20 cellular contexts compared by ENCODE assay signal in the genomic region with DNA sequence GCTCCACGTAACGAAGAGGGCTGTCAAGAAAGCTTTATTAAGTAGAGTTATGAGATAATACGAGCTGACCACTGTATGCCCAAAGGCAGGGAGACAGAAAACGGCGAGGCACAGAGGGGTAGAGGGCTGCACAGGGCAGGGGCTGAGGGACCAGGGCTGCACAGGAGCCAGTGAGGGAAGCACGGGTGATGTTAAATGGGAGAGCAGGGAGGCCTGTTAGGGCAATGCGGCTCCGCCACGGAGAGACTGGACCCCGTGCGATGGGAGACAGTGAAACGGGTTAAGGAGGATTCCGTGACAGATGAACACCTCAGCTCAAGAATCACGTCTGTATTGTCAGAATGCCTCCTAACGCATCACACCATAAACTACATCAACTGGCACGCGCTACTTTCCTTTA. TPM values are rescaled to one million over a fixed set of nuclear protein-coding genes. Genes with fewer than 3 reads are reported as not detected.
DNase-seq lines count a peak whose midpoint lies in the region; ATAC-seq and TF ChIP-seq lines count a peak whose summit lies in the region.
"Had no signal": no experiment of that assay in that cellular context is flagged by ENCODE, and none has a peak within 500 bp of the region (broad histone marks: within the 10 kb centered on the region; RNA-seq: fewer than 3 reads in every experiment).

No MANE protein-coding gene starts in this region.

- ATAC-seq in heart left ventricle, result no peak
- ATAC-seq: GM12878 had no signal

- H3K56ac ChIP-seq in mesendoderm (ENCODE audit: low read length), result peak overlapping the region; percentile 22

- CTCF ChIA-PET in CD4-positive, alpha-beta memory T cell (lab: Charles Lee; ENCODE audit: partially characterized antibody), result no interaction called here

- no peak overlapping the region for H2BK5ac ChIP-seq in mesendoderm (ENCODE audit: low read length)

- no peak overlapping the region for H2AK5ac ChIP-seq in mesendoderm (ENCODE audit: low read length)

- no peak overlapping the region for H3K4ac ChIP-seq in mesendoderm (ENCODE audit: low read depth, low read length)

- TF ChIP-seq CTCF in heart left ventricle (IDR thresholded peaks at IDR 0.05), result no peak
- TF ChIP-seq CTCF in VCaP (conservative IDR thresholded peaks at IDR 0.05), result no peak
- TF ChIP-seq CTCF in progenitor cell of endocrine pancreas (IDR thresholded peaks at IDR 0.05; ENCODE audit: unreplicated experiment), result no peak

- 84 to 91% (median 90%) methylated on average over 17 of the region's 17 CpGs for WGBS in heart left ventricle, 4 donors
- 100% methylated on average over 2 of the region's 17 CpGs for WGBS in mesendoderm (ENCODE audit: extremely low coverage, insufficient coverage, low lambda C conversion rate)

- H3K36me3 Mint-ChIP-seq in progenitor cell of endocrine pancreas (ENCODE audit: insufficient read depth), result peaks cover 57% of the 10 kb centered on the region
- H3K36me3 Mint-ChIP-seq in CD4-positive, alpha-beta memory T cell, result no peaks in the 10 kb centered on the region

- no peak overlapping the region for H2BK120ac ChIP-seq in mesendoderm (ENCODE audit: low read depth, low read length)

- peak overlapping the region; percentile 75 for H3K27ac Mint-ChIP-seq in progenitor cell of endocrine pancreas
- no peak overlapping the region for H3K27ac Mint-ChIP-seq in CD4-positive, alpha-beta memory T cell

- H3K27me3 ChIP-seq in heart left ventricle, result no peaks in the 10 kb centered on the region
- H3K27me3 ChIP-seq in mesendoderm (ENCODE audit: insufficient read depth, low read length, poor library complexity), result no peaks in the 10 kb centered on the region
- H3K27me3 ChIP-seq in MG63, result no peaks in the 10 kb centered on the region
- H3K27me3 ChIP-seq in CD4-positive, alpha-beta memory T cell (ENCODE audit: insufficient read depth, low read length), result no peaks in the 10 kb centered on the region
- H3K27me3 ChIP-seq: Peyer's patch had no signal

- POLR2A ChIA-PET in CD4-positive, alpha-beta memory T cell (lab: Charles Lee; ENCODE audit: partially characterized antibody), result no interaction called here

- H3K36me3 ChIP-seq in heart left ventricle, result no peaks in the 10 kb centered on the region
- no peaks in the 10 kb centered on the region for H3K36me3 ChIP-seq in mesendoderm (ENCODE audit: control insufficient read depth, insufficient read depth, low read length)
- no peaks in the 10 kb centered on the region; the same call in 1 of the 2 replicates for H3K36me3 ChIP-seq in MG63
- H3K36me3 ChIP-seq in CD4-positive, alpha-beta memory T cell (ENCODE audit: insufficient read depth, low read length), result no peaks in the 10 kb centered on the region

- peaks cover 52% of the 10 kb centered on the region for H3K79me2 ChIP-seq in mesendoderm (ENCODE audit: control insufficient read depth, insufficient read depth, low read length)

- H3K9me3 ChIP-seq in heart left ventricle, result no peaks in the 10 kb centered on the region
- H3K9me3 ChIP-seq in MG63, result no peaks in the 10 kb centered on the region
- H3K9me3 ChIP-seq in CD4-positive, alpha-beta memory T cell (ENCODE audit: control insufficient read depth in 1 of 2, low read length in 2 of 2), result no peaks in the 10 kb centered on the region
- H3K9me3 ChIP-seq: Peyer's patch had no signal

- H3K27me3 Mint-ChIP-seq in progenitor cell of endocrine pancreas, result no peaks in the 10 kb centered on the region
- no peaks in the 10 kb centered on the region for H3K27me3 Mint-ChIP-seq in CD4-positive, alpha-beta memory T cell

- no peak overlapping the region for H3K4me2 ChIP-seq in mesendoderm (ENCODE audit: low read length)

- no peak overlapping the region for H3K4me3 Mint-ChIP-seq in progenitor cell of endocrine pancreas (ENCODE audit: low read depth)
- H3K4me3 Mint-ChIP-seq in CD4-positive, alpha-beta memory T cell, result no peak overlapping the region

- no peak overlapping the region for H3K4me3 ChIP-seq in heart left ventricle
- H3K4me3 ChIP-seq in mesendoderm (ENCODE audit: low read length), result no peak overlapping the region
- no peak overlapping the region for H3K4me3 ChIP-seq in MG63
- H3K4me3 ChIP-seq in CD4-positive, alpha-beta memory T cell (ENCODE audit: low read length in 2 of 2), result no peak overlapping the region
- H3K4me3 ChIP-seq: GM12878, Peyer's patch had no signal

- H3K9me3 Mint-ChIP-seq in progenitor cell of endocrine pancreas (ENCODE audit: low read depth), result peaks cover 14% of the 10 kb centered on the region
- peaks cover 2 to 10% (median 6%) of the 10 kb centered on the region in 8 donors for H3K9me3 Mint-ChIP-seq in CD4-positive, alpha-beta memory T cell

- no peak overlapping the region for H4K5ac ChIP-seq in mesendoderm (ENCODE audit: low read length)

- no peak overlapping the region for H4K8ac ChIP-seq in mesendoderm (ENCODE audit: low read depth, low read length)

- DNase-seq in heart left ventricle, result no peak
- no peak for DNase-seq in cardiac septum (ENCODE audit: low spot score)
- no peak for DNase-seq in mesendoderm
- no peak for DNase-seq in progenitor cell of endocrine pancreas (ENCODE audit: low spot score, unreplicated experiment)
- DNase-seq in activated CD4-positive, CD25-positive, alpha-beta regulatory T cell treated with anti-CD3 and anti-CD28 coated beads, Interleukin-2, amount 50 U/mL, for 72 hours, result no peak
- no peak for DNase-seq in MG63
- DNase-seq in CD4-positive, alpha-beta memory T cell, result no peak
- DNase-seq: 8988T, COR-L47, DMS153, GDM1, Kasumi-1, NCI-H1105, NCI-H1694, NCI-H2081 treated with DMSO at 0.1 percent for 48 hours, NCI-H446 treated with DMSO at 0.1 percent for 48 hours, NCI-H69, Peyer's patch had no signal

- intact Hi-C loops in heart left ventricle (cut with DNase I), result no loop called here
- intact Hi-C loops in cardiac septum (cut with DNase I), result no loop called here
- intact Hi-C loops in CD4-positive, alpha-beta memory T cell (cut with micrococcal nuclease), result no loop called here

- H2BK15ac ChIP-seq in mesendoderm (replicated peaks; ENCODE audit: low read depth), result no peak overlapping the region

- H3K23ac ChIP-seq in mesendoderm (ENCODE audit: low read length), result no peak overlapping the region

- peaks cover 43% of the 10 kb centered on the region for H3K4me1 Mint-ChIP-seq in progenitor cell of endocrine pancreas (ENCODE audit: low read depth)
- no peaks in the 10 kb centered on the region for H3K4me1 Mint-ChIP-seq in CD4-positive, alpha-beta memory T cell

- peaks cover 16% of the 10 kb centered on the region for H3K79me1 ChIP-seq in mesendoderm (ENCODE audit: low read length)

- H3K27ac ChIP-seq in heart left ventricle (peak overlapping the region in 7 of 12 donors; percentile 24 to 87 (median 84)), VCaP (peak overlapping the region; percentile 47), mesendoderm (ENCODE audit: low read depth, low read length) (no peak overlapping the region)
- no peak overlapping the region for H3K27ac ChIP-seq in CD4-positive, alpha-beta memory T cell (ENCODE audit: low read depth, low read length)

- H3K4me1 ChIP-seq in heart left ventricle (peaks cover 6 to 72% (median 43%) of the 10 kb centered on the region in 12 donors), mesendoderm (ENCODE audit: control insufficient read depth, low read depth, low read length) (peaks cover 6% of the 10 kb centered on the region)
- no peaks in the 10 kb centered on the region for H3K4me1 ChIP-seq in CD4-positive, alpha-beta memory T cell (ENCODE audit: insufficient read depth, low read length)

- no peak overlapping the region for H3K18ac ChIP-seq in mesendoderm (ENCODE audit: low read length)

- TF ChIP-seq POLR2A in heart left ventricle (IDR thresholded peaks at IDR 0.05), result no peak

- no peak overlapping the region for H3K9ac ChIP-seq in mesendoderm (ENCODE audit: low read length)

RNA-seq across cellular contexts. Expression of a gene that starts 25.1 kb away (rescaled TPM):
- 100 to 1,000 TPM in 2 of 9 donors, 10 to 100 TPM in 7; 54.4 to 151 (median 76.4) TPM for total RNA-seq in heart left ventricle
- polyA plus RNA-seq in heart left ventricle, result 10 to 100 TPM; 15.2 to 57.1 TPM
- total RNA-seq in cardiac septum, result 90.7 TPM
- polyA plus RNA-seq in mesendoderm (2013, experiment 1 of 2), result 32.3 TPM
- polyA plus RNA-seq in mesendoderm (2013, experiment 2 of 2), result 29.4 TPM
- 263 and 264 TPM in 2 replicates for total RNA-seq in progenitor cell of endocrine pancreas
- total RNA-seq in MG63 (2014; rRNA removed; shearing (Covaris generic); ENCODE audit: low replicate concordance), result 6.4 and 10.6 TPM in 2 replicates
- not detected for total RNA-seq in CD4-positive, alpha-beta memory T cell
- polyA plus RNA-seq in CD4-positive, alpha-beta memory T cell, result not detected

Comparison
In these comparisons a context has a peak if more than half of its experiments do, and no peak if none do; other contexts are left out.
1. H3K27ac ChIP-seq: peak in heart left ventricle (7 of 12) and VCaP (single experiment); none in mesendoderm (single experiment) and CD4-positive, alpha-beta memory T cell (single experiment).